Comparison of ENCODE assay signal across 9 cellular contexts in the genomic region with DNA sequence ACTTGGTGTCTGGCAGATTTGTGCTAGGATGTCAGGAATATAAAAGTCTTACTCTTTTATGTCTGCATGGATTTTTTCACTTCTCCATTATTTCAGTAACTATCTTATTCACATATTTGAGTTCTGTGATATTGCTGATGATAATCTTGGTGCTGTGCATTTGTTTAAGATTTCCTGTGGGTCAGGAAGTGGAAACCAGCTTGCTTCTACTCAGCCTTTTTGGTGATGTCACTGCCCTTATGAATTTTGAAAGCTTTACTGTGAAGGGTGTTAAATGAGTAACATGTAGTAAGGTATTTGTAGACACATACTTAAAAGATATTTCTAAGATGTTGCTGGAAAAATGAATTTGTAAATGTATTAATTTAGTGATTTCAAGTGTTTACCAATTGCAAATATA.
A peak's percentile ranks its signal among the peaks of the same experiment; 100 is the strongest.
DNase-seq lines count a peak whose midpoint lies in the region; ATAC-seq, FAIRE-seq and TF ChIP-seq lines count a peak whose summit lies in the region.
"Had no signal": no experiment of that assay in that cellular context is flagged by ENCODE, and none has a peak within 500 bp of the region (broad histone marks: within the 10 kb centered on the region; RNA-seq: fewer than 3 reads in every experiment).

No MANE protein-coding gene starts in this region.

- no peak overlapping the region for H3K9ac ChIP-seq in GM12878 (ENCODE audit: control insufficient read depth, insufficient read depth, low read length)

- H3K36me3 ChIP-seq in GM12878 (ENCODE audit: control insufficient read depth in 2 of 2, insufficient read depth in 2 of 2, low read length in 1 of 2): no peaks in the 10 kb centered on the region
- H3K36me3 ChIP-seq in right lobe of liver: no peaks in the 10 kb centered on the region
- H3K36me3 ChIP-seq: prostate gland had no signal

- H4K20me1 ChIP-seq in GM12878 (ENCODE audit: control insufficient read depth, insufficient read depth): no peaks in the 10 kb centered on the region

- H3K79me2 ChIP-seq in GM12878 (ENCODE audit: control insufficient read depth, insufficient read depth, low read length): no peaks in the 10 kb centered on the region

- H2AFZ ChIP-seq in GM12878 (ENCODE audit: control insufficient read depth, low read depth, low read length): peak overlapping the region; percentile 51; the same call in 1 of the 2 replicates

- H3K4me1 ChIP-seq in GM12878 (ENCODE audit: control insufficient read depth, insufficient read depth, low read length) (peaks cover 3% of the 10 kb centered on the region), right lobe of liver (no peaks in the 10 kb centered on the region)
- H3K4me1 ChIP-seq: prostate gland had no signal

- no peak for TF ChIP-seq RAD21 in GM12878 (IDR thresholded peaks at IDR 0.05; ENCODE audit: insufficient read depth, low read depth, low read length)

- peak; percentile 26 for FAIRE-seq in GM12891 (lab: Jason Lieb, UNC)
- no peak for FAIRE-seq in GM12878 (lab: Jason Lieb, UNC)

- POLR2A ChIA-PET in GM12878 (lab: Charles Lee): no interaction called here

- TF ChIP-seq CTCF in GM12878 (IDR thresholded peaks at IDR 0.05 in 2 of 3, conservative IDR thresholded peaks at IDR 0.05 in 1 of 3; ENCODE audit: control insufficient read depth in 2 of 3, extremely low read depth in 1 of 3, insufficient read depth in 1 of 3, low read depth in 3 of 3, low read length in 3 of 3): no peak
- TF ChIP-seq CTCF in right lobe of liver (IDR thresholded peaks at IDR 0.05): no peak

- TF ChIP-seq POLR2A in GM12891 (IDR thresholded peaks at IDR 0.05; ENCODE audit: low read depth, low read length) (no peak), GM12878 (IDR thresholded peaks at IDR 0.05; ENCODE audit: low read depth, low read length) (no peak), right lobe of liver (IDR thresholded peaks at IDR 0.05) (no peak)

- peak; percentile 7 for DNase-seq in GM12891 (ENCODE audit: insufficient read length, low spot score)
- DNase-seq in GM12878 (ENCODE audit: low read depth, low spot score): peak; percentile 33
- no peak for DNase-seq in NCI-H1694 (lab: John Stamatoyannopoulos, UW)
- no peak for DNase-seq in right lobe of liver
- DNase-seq in cerebellar cortex (ENCODE audit: low spot score): no peak
- no peak for DNase-seq in putamen (ENCODE audit: low spot score)

- H3K4me3 ChIP-seq in GM12878 (no peak overlapping the region), right lobe of liver (no peak overlapping the region)
- H3K4me3 ChIP-seq: prostate gland had no signal

- no peak for TF ChIP-seq EP300 in GM12878 (IDR thresholded peaks at IDR 0.05; ENCODE audit: borderline replicate concordance in 1 of 2, control insufficient read depth in 1 of 2, low read depth in 2 of 2, low read length in 2 of 2)

- no peaks in the 10 kb centered on the region; the same call in 2 of the 3 replicates for H3K9me3 ChIP-seq in GM12878 (replicated peaks; ENCODE audit: control insufficient read depth, insufficient read depth, low read length)
- no peaks in the 10 kb centered on the region for H3K9me3 ChIP-seq in right lobe of liver
- H3K9me3 ChIP-seq: prostate gland had no signal

- no TSS peak for BruUV-seq in GM12878 (replicated peaks; lab: Mats Ljungman, UMichigan)

- no peaks in the 10 kb centered on the region for H3K27me3 ChIP-seq in GM12878 (replicated peaks in 1 of 2; ENCODE audit: control insufficient read depth in 2 of 2, insufficient read depth in 2 of 2, low read length in 1 of 2)
- no peaks in the 10 kb centered on the region for H3K27me3 ChIP-seq in right lobe of liver

- H3K27ac ChIP-seq in GM12878 (ENCODE audit: control insufficient read depth, insufficient read depth) (no peak overlapping the region), right lobe of liver (no peak overlapping the region)
- H3K27ac ChIP-seq: prostate gland had no signal

- ATAC-seq in GM19463 (IDR thresholded peaks at IDR 0.05; ENCODE audit: unreplicated experiment): peak; percentile 73
- peak; percentile 74 for ATAC-seq in HG03159 (IDR thresholded peaks at IDR 0.05; ENCODE audit: unreplicated experiment)
- ATAC-seq in GM12878: peak; percentile 89
- no peak for ATAC-seq in right lobe of liver

- RAD21 ChIA-PET in GM12878 (lab: Charles Lee; ENCODE audit: unreplicated experiment): interaction anchor here (0.9 to 2.5 kb wide), 7 partner anchors 105 to 433 kb away, joined by 3 to 14 read pairs (median 4); partner anchors contain the start of genes CCT6A and PSPH

- CTCF ChIA-PET in GM12878 (lab: Yijun Ruan, JAX): interaction anchor here (0.5 to 4.3 kb wide), 21 partner anchors 11 to 547 kb away, joined by 3 to 25 read pairs (median 3); partner anchors contain the start of gene NIPSNAP2

- intact Hi-C loops in GM12878 (cut with micrococcal nuclease; ENCODE audit: unreplicated experiment): loop anchor here (1.0 to 5.0 kb wide), 3 partner anchors 80 to 432 kb away; partner anchors contain the start of gene NIPSNAP2
- intact Hi-C loops in right lobe of liver (cut with DNase I): no loop called here

- peak overlapping the region; percentile 38; the same call in 1 of the 2 replicates for H3K4me2 ChIP-seq in GM12878 (ENCODE audit: control insufficient read depth, insufficient read depth)

- in situ Hi-C loops in GM12878 (cut with MboI): loop anchor here (5.0 kb wide), 1 partner anchor 430 kb away; no protein-coding TSS in a partner anchor

- SMC1A ChIA-PET in GM12878 (lab: Charles Lee; ENCODE audit: uncharacterized antibody, unreplicated experiment): interaction anchor here (0.6 to 2.4 kb wide), 9 partner anchors 10 to 432 kb away, joined by 3 to 23 read pairs (median 4); partner anchors contain the start of gene NIPSNAP2

TF ChIP-seq in GM12891, 5 proteins besides CTCF, POLR2A, EP300 and RAD21:
- TF ChIP-seq PAX5 (IDR thresholded peaks at IDR 0.05; ENCODE audit: insufficient read depth, low read length, severe bottlenecking): no peak
- no peak for TF ChIP-seq SPI1 (IDR thresholded peaks at IDR 0.05; ENCODE audit: low read depth, low read length)
- no peak for TF ChIP-seq POU2F2 (IDR thresholded peaks at IDR 0.05; ENCODE audit: low read depth, low read length)
- TF ChIP-seq POLR2AphosphoS5 (IDR thresholded peaks at IDR 0.05; ENCODE audit: low read depth, low read length): no peak
- TF ChIP-seq TAF1 (IDR thresholded peaks at IDR 0.05; ENCODE audit: low read depth, low read length): no peak

TF ChIP-seq in GM12878, 131 proteins besides CTCF, POLR2A, EP300 and RAD21 (continues in another document):
- no peak for TF ChIP-seq IKZF2 (IDR thresholded peaks at IDR 0.05)
- TF ChIP-seq CHD1 (IDR thresholded peaks at IDR 0.05; ENCODE audit: low read depth, low read length): no peak
- TF ChIP-seq RBBP5 (conservative IDR thresholded peaks at IDR 0.05): no peak
- TF ChIP-seq NFXL1 (IDR thresholded peaks at IDR 0.05; ENCODE audit: borderline replicate concordance): no peak
- no peak for TF ChIP-seq ESRRA (IDR thresholded peaks at IDR 0.05; ENCODE audit: low read length)
- TF ChIP-seq, protein P1, sequence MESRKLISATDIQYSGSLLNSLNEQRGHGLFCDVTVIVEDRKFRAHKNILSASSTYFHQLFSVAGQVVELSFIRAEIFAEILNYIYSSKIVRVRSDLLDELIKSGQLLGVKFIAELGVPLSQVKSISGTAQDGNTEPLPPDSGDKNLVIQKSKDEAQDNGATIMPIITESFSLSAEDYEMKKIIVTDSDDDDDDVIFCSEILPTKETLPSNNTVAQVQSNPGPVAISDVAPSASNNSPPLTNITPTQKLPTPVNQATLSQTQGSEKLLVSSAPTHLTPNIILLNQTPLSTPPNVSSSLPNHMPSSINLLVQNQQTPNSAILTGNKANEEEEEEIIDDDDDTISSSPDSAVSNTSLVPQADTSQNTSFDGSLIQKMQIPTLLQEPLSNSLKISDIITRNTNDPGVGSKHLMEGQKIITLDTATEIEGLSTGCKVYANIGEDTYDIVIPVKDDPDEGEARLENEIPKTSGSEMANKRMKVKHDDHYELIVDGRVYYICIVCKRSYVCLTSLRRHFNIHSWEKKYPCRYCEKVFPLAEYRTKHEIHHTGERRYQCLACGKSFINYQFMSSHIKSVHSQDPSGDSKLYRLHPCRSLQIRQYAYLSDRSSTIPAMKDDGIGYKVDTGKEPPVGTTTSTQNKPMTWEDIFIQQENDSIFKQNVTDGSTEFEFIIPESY (IDR thresholded peaks at IDR 0.05): no peak
- TF ChIP-seq JUNB (IDR thresholded peaks at IDR 0.05): peak; percentile 42; the same call in 1 of the 2 replicates
- TF ChIP-seq ATF7 (IDR thresholded peaks at IDR 0.05; ENCODE audit: low read depth): peak; percentile 35; the same call in 1 of the 2 replicates
- no peak for TF ChIP-seq GATAD2B (conservative IDR thresholded peaks at IDR 0.05; ENCODE audit: low read depth)
- no peak for TF ChIP-seq MAX (IDR thresholded peaks at IDR 0.05; ENCODE audit: low read depth, low read length)
- TF ChIP-seq E4F1 (IDR thresholded peaks at IDR 0.05; ENCODE audit: borderline replicate concordance, partially characterized antibody): no peak
- no peak for TF ChIP-seq HDGF (IDR thresholded peaks at IDR 0.05)
- no peak for TF ChIP-seq KAT2A (conservative IDR thresholded peaks at IDR 0.05; ENCODE audit: control insufficient read depth, low read depth, low read length)

Comparison
In these comparisons a context has a peak if more than half of its experiments do, and no peak if none do; other contexts are left out.
1. DNase-seq: peak in GM12891 (single experiment) and GM12878 (single experiment); none in NCI-H1694 (single experiment), right lobe of liver (0 of 3), cerebellar cortex (single experiment) and putamen (single experiment).
2. ATAC-seq: peak in GM19463 (single experiment), HG03159 (single experiment) and GM12878 (single experiment); none in right lobe of liver (0 of 4).